ENCODE assay signal across 24 cellular contexts in genomic region chrX:50622751-50623150, GRCh38.
"Had no signal": no experiment of that assay in that cellular context is flagged by ENCODE, and none has a peak within 500 bp of the region (broad histone marks: within the 10 kb centered on the region; RNA-seq: fewer than 3 reads in every experiment).

No MANE protein-coding gene starts in this region.

- H3K36me3 Mint-ChIP-seq: activated naive CD4-positive, alpha-beta T cell treated with anti-CD3 and anti-CD28 coated beads, Interleukin-2, amount 50 U/mL, for 24 hours had no signal

- H3K36me3 ChIP-seq: ascending aorta, SJSA1 had no signal

- H3K4me3 ChIP-seq: ascending aorta, body of pancreas, coronary artery, SJSA1 had no signal

- H3K4me1 Mint-ChIP-seq: activated CD4-positive, alpha-beta T cell treated with anti-CD3 and anti-CD28 coated beads, Interleukin-2, amount 10 ng/mL, durations not matched to agents 7 days and 5 days; activated naive CD4-positive, alpha-beta T cell treated with anti-CD3 and anti-CD28 coated beads, Interleukin-2, amount 50 U/mL, for 24 hours had no signal

- H3K4me3 Mint-ChIP-seq: activated CD4-positive, alpha-beta T cell treated with anti-CD3 and anti-CD28 coated beads, Interleukin-2, amount 10 ng/mL, durations not matched to agents 7 days and 5 days; activated CD8-positive, alpha-beta T cell treated with anti-CD3 and anti-CD28 coated beads for 36 hours; activated naive CD4-positive, alpha-beta T cell treated with anti-CD3 and anti-CD28 coated beads, Interleukin-2, amount 50 U/mL, for 24 hours; activated T-cell treated with anti-CD3 and anti-CD28 coated beads, Interleukin-2, amount 50 U/mL, for 4 hours had no signal

- H3K27ac ChIP-seq: ascending aorta, body of pancreas, coronary artery, SJSA1 had no signal

- H3K27me3 Mint-ChIP-seq: activated CD4-positive, alpha-beta T cell treated with anti-CD3 and anti-CD28 coated beads, Interleukin-2, amount 10 ng/mL, durations not matched to agents 7 days and 5 days had no signal

- H3K27me3 ChIP-seq: ascending aorta, body of pancreas, SJSA1 had no signal

- H3K9me3 ChIP-seq: ascending aorta, body of pancreas, SJSA1 had no signal

- H3K9me3 Mint-ChIP-seq: activated CD4-positive, alpha-beta T cell treated with anti-CD3 and anti-CD28 coated beads, Interleukin-2, amount 10 ng/mL, durations not matched to agents 7 days and 5 days; activated CD8-positive, alpha-beta T cell treated with anti-CD3 and anti-CD28 coated beads for 36 hours; activated naive CD4-positive, alpha-beta T cell treated with anti-CD3 and anti-CD28 coated beads, Interleukin-2, amount 50 U/mL, for 24 hours; activated T-cell treated with anti-CD3 and anti-CD28 coated beads, Interleukin-2, amount 50 U/mL, for 4 hours; activated T-helper 2 cell treated with anti-CD3 and anti-CD28 coated beads, Interferon-gamma antibody, Interleukin-2, Interleukin-4, amounts not matched to agents 10 μg/mL and 5 μg/mL and 100 μg/mL, durations not matched to agents 14 hours and 24 hours and 36 hours had no signal

- H3K4me1 ChIP-seq: ascending aorta, body of pancreas, SJSA1 had no signal

- DNase-seq: activated CD4-positive, alpha-beta T cell treated with anti-CD3 and anti-CD28 coated beads, Interleukin-2, amount 10 ng/mL, durations not matched to agents 7 days and 5 days; activated CD4-positive, CD25-positive, alpha-beta regulatory T cell treated with anti-CD3 and anti-CD28 coated beads, Interleukin-2, amount 50 U/mL, for 72 hours; activated CD8-positive, alpha-beta T cell treated with anti-CD3 and anti-CD28 coated beads for 36 hours; activated gamma-delta T cell treated with Interleukin-2 at 50 U/mL for 16 hours; activated T-cell treated with anti-CD3 and anti-CD28 coated beads, Interleukin-2, amount 50 U/mL, for 4 hours; amniotic stem cell; body of pancreas; central memory CD4-positive, alpha-beta T cell; Karpas-422; NCI-H1048; NCI-H146; NCI-H187 treated with DMSO at 0.1 percent for 48 hours; NCI-H2081 treated with DMSO at 0.1 percent for 48 hours; NCI-H446; NCI-H524; PC-3; SHP77; SW 1271 had no signal

- ATAC-seq: activated CD8-positive, alpha-beta T cell treated with anti-CD3 and anti-CD28 coated beads for 36 hours; activated T-cell treated with anti-CD3 and anti-CD28 coated beads, Interleukin-2, amount 50 U/mL, for 4 hours; body of pancreas; PC-3; SK-N-SH treated with all-trans-retinoic acid at 6 μM for 48 hours had no signal

- H3K27ac Mint-ChIP-seq: activated CD4-positive, alpha-beta T cell treated with anti-CD3 and anti-CD28 coated beads, Interleukin-2, amount 10 ng/mL, durations not matched to agents 7 days and 5 days; activated CD8-positive, alpha-beta T cell treated with anti-CD3 and anti-CD28 coated beads for 36 hours; activated naive CD4-positive, alpha-beta T cell treated with anti-CD3 and anti-CD28 coated beads, Interleukin-2, amount 50 U/mL, for 24 hours; activated T-helper 2 cell treated with anti-CD3 and anti-CD28 coated beads, Interferon-gamma antibody, Interleukin-2, Interleukin-4, amounts not matched to agents 10 μg/mL and 5 μg/mL and 100 μg/mL, durations not matched to agents 14 hours and 24 hours and 36 hours had no signal
